Comparison of ENCODE assay signal across 23 cellular contexts in genomic region chr2:24026233-24026632, GRCh38. TPM values are rescaled to one million over a fixed set of nuclear protein-coding genes. Genes with fewer than 3 reads are reported as not detected.
DNase-seq lines count a peak whose midpoint lies in the region; ATAC-seq, FAIRE-seq and TF ChIP-seq lines count a peak whose summit lies in the region.
"Had no signal": no experiment of that assay in that cellular context is flagged by ENCODE, and none has a peak within 500 bp of the region (broad histone marks: within the 10 kb centered on the region; RNA-seq: fewer than 3 reads in every experiment).

No MANE protein-coding gene starts in this region.

- ATAC-seq in GM23338 (peak; percentile 56), upper lobe of left lung (ENCODE audit: low FRiP score in 2 of 2) (no peak), HG03175 (IDR thresholded peaks at IDR 0.05; ENCODE audit: unreplicated experiment) (no peak), T-helper 17 cell (no peak), GM19328 (IDR thresholded peaks at IDR 0.05; ENCODE audit: unreplicated experiment) (no peak)
- ATAC-seq: SK-N-SH treated with all-trans-retinoic acid at 6 μM for 48 hours had no signal

- H3K4me3 Mint-ChIP-seq in GM23338 (peak overlapping the region; percentile 52), T-helper 17 cell (no peak overlapping the region)
- H3K4me3 Mint-ChIP-seq: CD14-positive monocyte had no signal

- H4K91ac ChIP-seq in H1 (replicated peaks; ENCODE audit: insufficient read length, low read length) = no peak overlapping the region

- 0 out of 2 replicates have a peak, but pooled peaks cover 5% of the 10 kb centered on the region for H3F3A ChIP-seq in GM23338 (replicated peaks; ENCODE audit: low read depth)

- no peak overlapping the region for H3K4ac ChIP-seq in H1 (replicated peaks; ENCODE audit: insufficient read length, low read depth, low read length)

- peaks cover 6% of the 10 kb centered on the region; the same call in 1 of the 2 replicates for H3K79me1 ChIP-seq in H1 (ENCODE audit: low read depth, low read length)

- no peaks in the 10 kb centered on the region for H3K23me2 ChIP-seq in H1 (ENCODE audit: low read depth, low read length)

- TF ChIP-seq POLR2A in H1 (IDR thresholded peaks at IDR 0.05; ENCODE audit: control extremely low read depth in 1 of 2, low read depth in 2 of 2, low read length in 2 of 2) (no peak), upper lobe of left lung (IDR thresholded peaks at IDR 0.05) (no peak)

- peak overlapping the region; percentile 64; the same call in 1 of the 2 replicates for H2BK5ac ChIP-seq in H1 (ENCODE audit: low read depth, low read length)

- H3K79me2 ChIP-seq in GM23338 (replicated peaks; ENCODE audit: insufficient read depth) (peaks cover 21% of the 10 kb centered on the region; the same call in 1 of the 2 replicates), H1 (ENCODE audit: control insufficient read depth in 1 of 2, insufficient read depth in 2 of 2, low read length in 2 of 2) (peaks cover 0 to 8% of the 10 kb centered on the region in 2 experiments; a peak in 1 of 4 replicates)

- TF ChIP-seq EP300 in H1 (IDR thresholded peaks at IDR 0.05; ENCODE audit: borderline replicate concordance in 1 of 2, low read depth in 2 of 2, low read length in 2 of 2) (no peak), upper lobe of left lung (IDR thresholded peaks at IDR 0.05) (no peak)

- H3K9me3 ChIP-seq in HUES48 (ENCODE audit: control insufficient read depth, insufficient read depth, low read length) = no peaks in the 10 kb centered on the region
- no peaks in the 10 kb centered on the region for H3K9me3 ChIP-seq in H1 (ENCODE audit: insufficient read depth in 2 of 2, low read depth in 1 of 2, low read length in 1 of 2)
- no peaks in the 10 kb centered on the region for H3K9me3 ChIP-seq in upper lobe of left lung
- no peaks in the 10 kb centered on the region for H3K9me3 ChIP-seq in T-helper 17 cell (ENCODE audit: control insufficient read depth, low read length, poor library complexity, severe bottlenecking)

- no peak overlapping the region for H3K23ac ChIP-seq in H1 (ENCODE audit: insufficient read length)

- CTCF ChIA-PET in H1 (lab: Charles Lee; ENCODE audit: partially characterized antibody) = interaction anchor here (0.6 to 2.2 kb wide), 11 partner anchors 10 to 353 kb away, joined by 3 to 18 read pairs (median 3); partner anchors contain the start of genes MFSD2B and TP53I3

- no peak for TF ChIP-seq RAD21 in H1 (IDR thresholded peaks at IDR 0.05 in 1 of 2, conservative IDR thresholded peaks at IDR 0.05 in 1 of 2; ENCODE audit: low read depth in 2 of 2, low read length in 2 of 2)

- no peaks in the 10 kb centered on the region for H3K9me2 ChIP-seq in GM23338 (ENCODE audit: insufficient read depth)

- peak overlapping the region; percentile 67 for H3K4me2 ChIP-seq in GM23338
- H3K4me2 ChIP-seq in H1 (ENCODE audit: insufficient read depth in 1 of 2, low read depth in 2 of 2, low read length in 2 of 2) = peak overlapping the region; percentile 44 to 57

- peak overlapping the region; percentile 39; the same call in 1 of the 2 replicates for H3K18ac ChIP-seq in H1 (ENCODE audit: extremely low read depth, low read length)

- H3K36me3 Mint-ChIP-seq in GM23338 (ENCODE audit: low read depth) (peaks cover 68% of the 10 kb centered on the region), T-helper 17 cell (ENCODE audit: low read depth) (peaks cover 17% of the 10 kb centered on the region)

- H2BK120ac ChIP-seq in H1 (replicated peaks; ENCODE audit: low read depth, low read length) = no peak overlapping the region

- H2BK12ac ChIP-seq in H1 (ENCODE audit: low read depth, low read length) = peak overlapping the region; percentile 32; the same call in 1 of the 2 replicates

- no peak overlapping the region for H4K8ac ChIP-seq in H1 (ENCODE audit: extremely low read depth, insufficient read depth, low read length)

- H2BK20ac ChIP-seq in H1 (ENCODE audit: low read length) = no peak overlapping the region

- 13% methylated on average over 2 of the region's 2 CpGs; no CpG with 5 or more reads in 1 of the 2 experiments for WGBS in H1 (ENCODE audit: extremely low coverage in 1 of 2, insufficient coverage in 1 of 2, insufficient read length in 1 of 2, insufficient replicate concordance in 2 of 2, low coverage in 1 of 2, low lambda C conversion rate in 2 of 2, missing lambda C conversion rate in 1 of 2), 2 experiments
- WGBS in upper lobe of left lung, 2 donors = 72 to 78% methylated on average over 2 of the region's 2 CpGs

- H3K27ac ChIP-seq in GM23338 (ENCODE audit: low read depth) (peak overlapping the region; percentile 81), HUES48 (ENCODE audit: low read depth, low read length) (peak overlapping the region; percentile 90), H1 (ENCODE audit: low read depth, low read length) (peak overlapping the region; percentile 82; the same call in 1 of the 2 replicates), upper lobe of left lung (no peak overlapping the region)

- H3K4me1 Mint-ChIP-seq in GM23338 (peaks cover 47% of the 10 kb centered on the region), T-helper 17 cell (no peaks in the 10 kb centered on the region)
- H3K4me1 Mint-ChIP-seq: CD14-positive monocyte had no signal

- FAIRE-seq in H1 (lab: Jason Lieb, UNC) = peak; percentile 80

- H3K36me3 ChIP-seq in GM23338 (ENCODE audit: insufficient read depth) (peaks cover 14% of the 10 kb centered on the region), HUES48 (ENCODE audit: control insufficient read depth, insufficient read depth, low read length) (peaks cover 39% of the 10 kb centered on the region), H1 (ENCODE audit: control insufficient read depth in 2 of 4, insufficient read depth in 4 of 4, low read length in 3 of 4) (peaks cover 16 to 40% (median 20%) of the 10 kb centered on the region in 4 experiments; a peak in 7 of 8 replicates), upper lobe of left lung (peaks cover 6 to 56% (median 26%) of the 10 kb centered on the region in 4 donors)

- POLR2A ChIA-PET in H1 (lab: Charles Lee; ENCODE audit: partially characterized antibody) = interaction anchor here (0.6 to 3.4 kb wide), 15 partner anchors 11 to 1287 kb away, joined by 3 to 18 read pairs (median 5); partner anchors contain the start of genes MFSD2B, SF3B6, TP53I3 and UBXN2A

- H3K4me3 ChIP-seq in GM23338 (peak overlapping the region; percentile 34), HUES48 (ENCODE audit: low read depth, low read length) (peak overlapping the region; percentile 31; the same call in 1 of the 2 replicates), H1 (ENCODE audit: extremely low read depth in 1 of 4, insufficient read depth in 2 of 4, low read depth in 3 of 4, low read length in 4 of 4) (peak overlapping the region in 2 of 4 experiments; percentile 5 to 44; a peak in 2 of 8 replicates), upper lobe of left lung (no peak overlapping the region)

- H2AFZ ChIP-seq in GM23338 (no peak overlapping the region), H1 (ENCODE audit: low read length) (no peak overlapping the region)

- peaks cover 3% of the 10 kb centered on the region; the same call in 2 of the 3 replicates for H3K9me3 Mint-ChIP-seq in GM23338
- H3K9me3 Mint-ChIP-seq: CD14-positive monocyte had no signal

- no peak overlapping the region for H3K56ac ChIP-seq in H1 (replicated peaks; ENCODE audit: insufficient read length, low read depth, low read length)

- H3K9ac ChIP-seq in HUES48 (ENCODE audit: low read depth, low read length) (no peak overlapping the region), H1 (replicated peaks in 1 of 4; ENCODE audit: extremely low read depth in 1 of 4, low read depth in 3 of 4, low read length in 3 of 4) (no peak overlapping the region)

- H4K20me1 ChIP-seq in GM23338 (replicated peaks; ENCODE audit: insufficient read depth) = no peaks in the 10 kb centered on the region
- no peaks in the 10 kb centered on the region for H4K20me1 ChIP-seq in H1 (replicated peaks in 1 of 2; ENCODE audit: control insufficient read depth in 1 of 2, insufficient read depth in 2 of 2, low read length in 2 of 2)

- no peak overlapping the region for H2AK5ac ChIP-seq in H1 (ENCODE audit: low read depth, low read length)

- no peak overlapping the region for H2BK15ac ChIP-seq in H1 (ENCODE audit: low read length)

- H4K5ac ChIP-seq in H1 (ENCODE audit: insufficient read length, low read depth, low read length) = peak overlapping the region; percentile 91

- H3K14ac ChIP-seq in H1 (ENCODE audit: insufficient read length) = no peak overlapping the region

- H3K27ac Mint-ChIP-seq in GM23338 (peak overlapping the region; percentile 99), T-helper 17 cell (no peak overlapping the region)

- no peaks in the 10 kb centered on the region for H3K27me3 ChIP-seq in GM23338 (ENCODE audit: insufficient read depth)
- no peaks in the 10 kb centered on the region for H3K27me3 ChIP-seq in HUES48 (ENCODE audit: control insufficient read depth, insufficient read depth, low read length)
- no peaks in the 10 kb centered on the region for H3K27me3 ChIP-seq in H1 (replicated peaks in 1 of 4; ENCODE audit: control insufficient read depth in 3 of 4, extremely low read depth in 1 of 4, insufficient read depth in 3 of 4, low read length in 3 of 4)
- no peaks in the 10 kb centered on the region for H3K27me3 ChIP-seq in upper lobe of left lung

- DNase-seq in GM23338 (ENCODE audit: low spot score) (peak; percentile 81), H1 (ENCODE audit: low read depth in 1 of 2, low spot score in 2 of 2) (no peak), iPS-NIHi11 (ENCODE audit: low spot score) (peak; percentile 29), upper lobe of left lung (no peak), T-helper 17 cell (no peak)
- DNase-seq: ACHN, AML-193, COR-L47, DMS153, EL, Kasumi-1, MM.1S, NCI-H1105 treated with DMSO at 0.1 percent for 48 hours, NCI-H187 treated with DMSO at 0.1 percent for 48 hours, NCI-H2171, NCI-H446, NCI-H69, SHP77 treated with DMSO at 0.1 percent for 48 hours had no signal

- peaks cover 37% of the 10 kb centered on the region for H3K4me1 ChIP-seq in GM23338 (ENCODE audit: insufficient read depth)
- H3K4me1 ChIP-seq in HUES48 (ENCODE audit: control insufficient read depth, insufficient read depth, low read length) = peaks cover 36% of the 10 kb centered on the region
- peaks cover 12 to 28% (median 20%) of the 10 kb centered on the region in 4 experiments for H3K4me1 ChIP-seq in H1 (replicated peaks in 1 of 4; ENCODE audit: control insufficient read depth in 3 of 4, insufficient read depth in 4 of 4, low read length in 3 of 4)
- H3K4me1 ChIP-seq in upper lobe of left lung = no peaks in the 10 kb centered on the region

- peaks cover 17% of the 10 kb centered on the region for H3K27me3 Mint-ChIP-seq in GM23338 (ENCODE audit: insufficient read depth, low read depth, poor library complexity)
- no peaks in the 10 kb centered on the region for H3K27me3 Mint-ChIP-seq in T-helper 17 cell

- TF ChIP-seq CTCF in GM23338 (conservative IDR thresholded peaks at IDR 0.05; ENCODE audit: low read depth in 2 of 2) (no peak), H1 (IDR thresholded peaks at IDR 0.05; ENCODE audit: control extremely low read depth in 1 of 3, insufficient read depth in 1 of 3, low read depth in 1 of 3, low read length in 3 of 3) (no peak), upper lobe of left lung (IDR thresholded peaks at IDR 0.05) (no peak)

RNA-seq across cellular contexts. Expression of gene MFSD2B, which starts 16.3 kb away (rescaled TPM):
- total RNA-seq in GM23338 (2014; rRNA removed; shearing (Covaris generic)) = 0.21 TPM in 1 of 2 replicates, not detected in the other
- polyA plus RNA-seq in GM23338 (2016; fragmentation: Nextera tagmentation; extraction: Ambion mirVana) = 0.82 and 2.3 TPM in 2 replicates
- total RNA-seq in H1 (2021; fragmentation: NEBNext Ultra II Directional; extraction: Animal tissue kit (Norgen Biotek cat#: 25700)) = 0.48 and 1.1 TPM in 2 replicates
- 0.33 and 0.46 TPM in 2 replicates for polyA plus RNA-seq in H1 (2011; rRNA removed)
- 0.16 TPM for polyA plus RNA-seq in H1 (2011; cell fraction: cytosol; rRNA removed)
- 0.81 TPM for polyA plus RNA-seq in H1 (2011; cell fraction: nucleus; rRNA removed)
- 0.17 to 2.4 TPM (median 1.1 TPM) in 4 replicates for polyA plus RNA-seq in H1 (2012, experiment 1 of 2)
- 0.31 TPM for polyA plus RNA-seq in H1 (2012, experiment 2 of 2)
- 0.59 TPM for polyA plus RNA-seq in H1 (2013, experiment 1 of 2)
- 0.44 TPM for polyA plus RNA-seq in H1 (2013, experiment 2 of 2)
- 0.17 and 1.4 TPM in 2 replicates for polyA minus RNA-seq in H1 (2011; rRNA and poly(A)+ RNA removed)
- not detected for polyA minus RNA-seq in H1 (2011; cell fraction: cytosol; rRNA and poly(A)+ RNA removed)
- 0.20 TPM for polyA minus RNA-seq in H1 (2011; cell fraction: nucleus; rRNA and poly(A)+ RNA removed)
- total RNA-seq in upper lobe of left lung = 1 to 10 TPM in 1 of 6 donors, under 1 TPM in 4, not detected in 1; 0.40 to 1.8 (median 0.76) TPM
- total RNA-seq in T-helper 17 cell = 1 to 10 TPM in 1 of 2 donors, under 1 TPM in 1; 0.27 to 4.9 TPM

RNA-seq across cellular contexts. Expression of gene WDCP, which starts 21.0 kb away (rescaled TPM):
- 28.6 and 29.6 TPM in 2 replicates for total RNA-seq in GM23338 (2014; rRNA removed; shearing (Covaris generic))
- polyA plus RNA-seq in GM23338 (2016; fragmentation: Nextera tagmentation; extraction: Ambion mirVana) = 7.1 and 10.5 TPM in 2 replicates
- total RNA-seq in H1 (2021; fragmentation: NEBNext Ultra II Directional; extraction: Animal tissue kit (Norgen Biotek cat#: 25700)) = 37.6 and 40.1 TPM in 2 replicates
- 18.0 and 19.2 TPM in 2 replicates for polyA plus RNA-seq in H1 (2011; rRNA removed)
- polyA plus RNA-seq in H1 (2011; cell fraction: cytosol; rRNA removed) = 21.5 TPM
- polyA plus RNA-seq in H1 (2011; cell fraction: nucleus; rRNA removed) = 22.9 TPM
- polyA plus RNA-seq in H1 (2012, experiment 1 of 2) = 18.2 to 21.5 TPM (median 20.2 TPM) in 4 replicates
- polyA plus RNA-seq in H1 (2012, experiment 2 of 2) = 1.3 TPM
- polyA plus RNA-seq in H1 (2013, experiment 1 of 2) = 15.0 TPM
- polyA plus RNA-seq in H1 (2013, experiment 2 of 2) = 15.4 TPM
- 119 and 146 TPM in 2 replicates for polyA minus RNA-seq in H1 (2011; rRNA and poly(A)+ RNA removed)
- 14.8 TPM for polyA minus RNA-seq in H1 (2011; cell fraction: cytosol; rRNA and poly(A)+ RNA removed)
- 20.8 TPM for polyA minus RNA-seq in H1 (2011; cell fraction: nucleus; rRNA and poly(A)+ RNA removed)
- 10 to 100 TPM in 1 of 6 donors, 1 to 10 TPM in 5; 1.0 to 10.6 (median 4.6) TPM for total RNA-seq in upper lobe of left lung
- total RNA-seq in T-helper 17 cell = 1 to 10 TPM; 3.4 to 3.7 TPM

RNA-seq across cellular contexts. Expression of gene FKBP1B, which starts 23.3 kb away (rescaled TPM):
- total RNA-seq in GM23338 (2014; rRNA removed; shearing (Covaris generic)) = 48.2 and 51.3 TPM in 2 replicates
- polyA plus RNA-seq in GM23338 (2016; fragmentation: Nextera tagmentation; extraction: Ambion mirVana) = 75.7 and 77.1 TPM in 2 replicates
- total RNA-seq in H1 (2021; fragmentation: NEBNext Ultra II Directional; extraction: Animal tissue kit (Norgen Biotek cat#: 25700)) = 47.6 and 50.8 TPM in 2 replicates
- 135 and 151 TPM in 2 replicates for polyA plus RNA-seq in H1 (2011; rRNA removed)
- 115 TPM for polyA plus RNA-seq in H1 (2011; cell fraction: cytosol; rRNA removed)
- 66.1 TPM for polyA plus RNA-seq in H1 (2011; cell fraction: nucleus; rRNA removed)
- polyA plus RNA-seq in H1 (2012, experiment 1 of 2) = 66.5 to 71.0 TPM (median 68.8 TPM) in 4 replicates
- 56.0 TPM for polyA plus RNA-seq in H1 (2012, experiment 2 of 2)
- 49.8 TPM for polyA plus RNA-seq in H1 (2013, experiment 1 of 2)
- polyA plus RNA-seq in H1 (2013, experiment 2 of 2) = 49.9 TPM
- polyA minus RNA-seq in H1 (2011; rRNA and poly(A)+ RNA removed) = 55.8 and 56.9 TPM in 2 replicates
- 18.5 TPM for polyA minus RNA-seq in H1 (2011; cell fraction: cytosol; rRNA and poly(A)+ RNA removed)
- 17.9 TPM for polyA minus RNA-seq in H1 (2011; cell fraction: nucleus; rRNA and poly(A)+ RNA removed)
- 10 to 100 TPM in 5 of 6 donors, 1 to 10 TPM in 1; 7.3 to 27.3 (median 15.0) TPM for total RNA-seq in upper lobe of left lung
- 1 to 10 TPM in 1 of 2 donors, under 1 TPM in 1; 0.27 to 2.6 TPM for total RNA-seq in T-helper 17 cell

RNA-seq across cellular contexts. Expression of gene SF3B6, which starts 49.9 kb away (rescaled TPM):
- total RNA-seq in GM23338 (2014; rRNA removed; shearing (Covaris generic)) = 140 and 172 TPM in 2 replicates
- polyA plus RNA-seq in GM23338 (2016; fragmentation: Nextera tagmentation; extraction: Ambion mirVana) (565 and 610 TPM in 2 replicates), H1 (2011; rRNA removed) (86.6 and 155 TPM in 2 replicates)
- total RNA-seq in H1 (2021; fragmentation: NEBNext Ultra II Directional; extraction: Animal tissue kit (Norgen Biotek cat#: 25700)) = 126 and 127 TPM in 2 replicates
- polyA plus RNA-seq in H1 (2011; cell fraction: cytosol; rRNA removed) = 176 TPM
- polyA plus RNA-seq in H1 (2011; cell fraction: nucleus; rRNA removed) = 33.1 TPM
- polyA plus RNA-seq in H1 (2012, experiment 1 of 2) = 105 to 184 TPM (median 117 TPM) in 4 replicates
- polyA plus RNA-seq in H1 (2012, experiment 2 of 2) = 246 TPM
- 180 TPM for polyA plus RNA-seq in H1 (2013, experiment 1 of 2)
- polyA plus RNA-seq in H1 (2013, experiment 2 of 2) = 197 TPM
- polyA minus RNA-seq in H1 (2011; rRNA and poly(A)+ RNA removed) = 21.8 and 39.5 TPM in 2 replicates
- polyA minus RNA-seq in H1 (2011; cell fraction: cytosol; rRNA and poly(A)+ RNA removed) = 36.9 TPM
- polyA minus RNA-seq in H1 (2011; cell fraction: nucleus; rRNA and poly(A)+ RNA removed) = 22.6 TPM
- total RNA-seq in upper lobe of left lung (10 to 100 TPM; 38.8 to 93.7 (median 64.7) TPM), T-helper 17 cell (10 to 100 TPM; 48.8 to 51.5 TPM)

RNA-seq across cellular contexts. Expression of gene TP53I3, which starts 58.4 kb away (rescaled TPM):
- total RNA-seq in GM23338 (2014; rRNA removed; shearing (Covaris generic)) = 35.7 and 36.5 TPM in 2 replicates
- polyA plus RNA-seq in GM23338 (2016; fragmentation: Nextera tagmentation; extraction: Ambion mirVana) (24.2 and 27.8 TPM in 2 replicates), H1 (2011; rRNA removed) (34.5 and 36.3 TPM in 2 replicates)
- total RNA-seq in H1 (2021; fragmentation: NEBNext Ultra II Directional; extraction: Animal tissue kit (Norgen Biotek cat#: 25700)) = 29.4 and 30.1 TPM in 2 replicates
- 46.1 TPM for polyA plus RNA-seq in H1 (2011; cell fraction: cytosol; rRNA removed)
- 59.1 TPM for polyA plus RNA-seq in H1 (2011; cell fraction: nucleus; rRNA removed)
- polyA plus RNA-seq in H1 (2012, experiment 1 of 2) = 36.3 to 44.3 TPM (median 40.3 TPM) in 4 replicates
- polyA plus RNA-seq in H1 (2012, experiment 2 of 2) = 32.4 TPM
- 19.8 TPM for polyA plus RNA-seq in H1 (2013, experiment 1 of 2)
- polyA plus RNA-seq in H1 (2013, experiment 2 of 2) = 19.2 TPM
- polyA minus RNA-seq in H1 (2011; rRNA and poly(A)+ RNA removed) = 16.0 and 23.1 TPM in 2 replicates
- polyA minus RNA-seq in H1 (2011; cell fraction: cytosol; rRNA and poly(A)+ RNA removed) = 14.9 TPM
- polyA minus RNA-seq in H1 (2011; cell fraction: nucleus; rRNA and poly(A)+ RNA removed) = 29.0 TPM
- total RNA-seq in upper lobe of left lung (100 to 1,000 TPM in 1 of 6 donors, 10 to 100 TPM in 5; 27.0 to 110 (median 69.6) TPM), T-helper 17 cell (under 1 TPM; 0.17 to 0.34 TPM)

Comparison
In these comparisons a context has a peak if more than half of its experiments do, and no peak if none do; other contexts are left out.
1. DNase-seq: peak in GM23338 (single experiment) and iPS-NIHi11 (single experiment); none in H1 (0 of 2), upper lobe of left lung (0 of 2) and T-helper 17 cell (0 of 3).
2. H3K27ac ChIP-seq: peak in GM23338 (single experiment), HUES48 (single experiment) and H1 (single experiment); none in upper lobe of left lung (0 of 4).
3. H3K4me3 ChIP-seq: peak in GM23338 (single experiment) and HUES48 (single experiment); none in upper lobe of left lung (0 of 4).